ENCODE assay signal across 11 cellular contexts in the genomic region with DNA sequence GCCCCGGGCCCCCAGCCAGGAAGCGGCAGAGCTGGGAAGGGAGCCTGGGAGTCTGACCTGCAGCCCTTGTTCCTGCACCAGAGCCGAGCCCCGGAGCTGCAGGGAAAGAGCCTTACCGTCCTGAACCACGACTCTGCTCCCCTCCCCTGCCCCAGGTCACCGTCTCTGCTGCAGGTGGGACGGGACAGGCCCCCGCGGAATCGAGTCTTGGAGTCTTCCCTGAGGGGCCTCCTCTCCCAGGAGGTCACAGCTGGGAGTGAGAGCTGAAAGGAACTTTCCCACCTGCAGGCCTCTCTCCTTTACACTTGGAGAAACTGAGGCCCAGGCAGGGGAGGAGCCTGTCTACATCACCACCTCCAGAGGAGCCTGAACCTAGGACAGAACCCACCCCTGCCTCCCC. TPM values are rescaled to one million over a fixed set of nuclear protein-coding genes. Genes with fewer than 3 reads are reported as not detected.
DNase-seq lines count a peak whose midpoint lies in the region; ATAC-seq and TF ChIP-seq lines count a peak whose summit lies in the region.
"Not testable (repeated sequence)": the region's sequence is repeated elsewhere in the genome, so short reads cannot be mapped to it uniquely, and the experiment has no call there.
"Had no signal": no experiment of that assay in that cellular context is flagged by ENCODE, and none has a peak within 500 bp of the region (broad histone marks: within the 10 kb centered on the region; RNA-seq: fewer than 3 reads in every experiment).

No MANE protein-coding gene starts in this region.

- not testable (repeated sequence) for H3K27me3 ChIP-seq in BLaER1 treated with 17β-estradiol and CSF1 and Interleukin-3, amounts not matched to agents 10 nM and 100 nM; neutrophil

- TF ChIP-seq CTCF in coronary artery (IDR thresholded peaks at IDR 0.05); neutrophil (IDR thresholded peaks at IDR 0.05); type B pancreatic cell (conservative IDR thresholded peaks at IDR 0.05): not testable (repeated sequence)

- H3K36me3 Mint-ChIP-seq in type B pancreatic cell: not testable (repeated sequence)

- H3K9me3 ChIP-seq in BLaER1 treated with 17β-estradiol and CSF1 and Interleukin-3, amounts not matched to agents 10 nM and 100 nM (replicated peaks in 1 of 11); neutrophil: not testable (repeated sequence)

- peaks cover 47% of the 10 kb centered on the region for H3K27me3 Mint-ChIP-seq in type B pancreatic cell

- H3K4me1 Mint-ChIP-seq in type B pancreatic cell (ENCODE audit: unreplicated experiment): not testable (repeated sequence)

- not testable (repeated sequence) for H3K9me3 Mint-ChIP-seq in type B pancreatic cell

- peaks cover 0 to 70% (median 57%) of the 10 kb centered on the region in 11 experiments; a peak in 16 of 22 replicates for H3K36me3 ChIP-seq in BLaER1 treated with 17β-estradiol and CSF1 and Interleukin-3, amounts not matched to agents 10 nM and 100 nM
- peaks cover 67% of the 10 kb centered on the region for H3K36me3 ChIP-seq in neutrophil

- H3K4me1 ChIP-seq in BLaER1 treated with 17β-estradiol and CSF1 and Interleukin-3, amounts not matched to agents 10 nM and 100 nM: peaks cover 63 to 90% (median 68%) of the 10 kb centered on the region in 10 experiments
- H3K4me1 ChIP-seq in neutrophil (ENCODE audit: control insufficient read depth in 1 of 2, insufficient read depth in 1 of 2, low read depth in 1 of 2, low read length in 1 of 2): peaks cover 61 to 67% of the 10 kb centered on the region in 2 experiments

- ATAC-seq in sciatic nerve: not testable (repeated sequence)

- H3K27ac Mint-ChIP-seq in type B pancreatic cell: not testable (repeated sequence)

- H3K4me2 ChIP-seq in BLaER1 treated with 17β-estradiol and CSF1 and Interleukin-3, amounts not matched to agents 10 nM and 100 nM: peak overlapping the region; percentile 89 to 100 (median 99); a peak in 20 of 22 replicates

- H3K27ac ChIP-seq in BLaER1 treated with 17β-estradiol and CSF1 and Interleukin-3, amounts not matched to agents 10 nM and 100 nM: peak overlapping the region in 2 of 11 experiments; percentile 66 to 88; a peak in 2 of 22 replicates
- not testable (repeated sequence) for H3K27ac ChIP-seq in coronary artery
- peak overlapping the region; percentile 98 for H3K27ac ChIP-seq in neutrophil

- H4K20me1 ChIP-seq in BLaER1 treated with 17β-estradiol and CSF1 and Interleukin-3, amounts not matched to agents 10 nM and 100 nM: peaks cover 0 to 35% (median 12%) of the 10 kb centered on the region in 11 experiments; a peak in 10 of 22 replicates

- intact Hi-C loops in sciatic nerve (cut with DNase I): not testable (repeated sequence)

- peak; percentile 45 for DNase-seq in coronary artery (ENCODE audit: low spot score)
- peak; percentile 19 for DNase-seq in islet precursor cell
- DNase-seq in sciatic nerve (ENCODE audit: low spot score): peak; percentile 21
- peak; percentile 58 for DNase-seq in type B pancreatic cell (ENCODE audit: extremely low spot score, unreplicated experiment)

- H3K4me3 Mint-ChIP-seq in type B pancreatic cell: not testable (repeated sequence)

- peak overlapping the region in 4 of 10 experiments; percentile 19 to 85 (median 80); a peak in 7 of 20 replicates for H3K4me3 ChIP-seq in BLaER1 treated with 17β-estradiol and CSF1 and Interleukin-3, amounts not matched to agents 10 nM and 100 nM
- not testable (repeated sequence) for H3K4me3 ChIP-seq in coronary artery; neutrophil (ENCODE audit: low read depth in 1 of 2, low read length in 1 of 2)

- H3K9ac ChIP-seq in BLaER1 treated with 17β-estradiol and CSF1 and Interleukin-3, amounts not matched to agents 10 nM and 100 nM: peak overlapping the region in 3 of 11 experiments; percentile 89 to 95 (median 94); a peak in 6 of 22 replicates

RNA-seq across cellular contexts. Expression of gene LILRB2, which starts 3.8 kb away (rescaled TPM):
- total RNA-seq in sciatic nerve (12.9 TPM), type B pancreatic cell (ENCODE audit: low replicate concordance) (not detected in 2 replicates)
- total RNA-seq: A673; CD4-positive, CD25-positive, alpha-beta regulatory T cell; Daoy; G401 had no signal

RNA-seq across cellular contexts. Expression of gene LILRB5, which starts 20.0 kb away (rescaled TPM):
- 24.1 TPM for total RNA-seq in sciatic nerve
- not detected in 2 replicates for total RNA-seq in type B pancreatic cell (ENCODE audit: low replicate concordance)
- total RNA-seq: A673; CD4-positive, CD25-positive, alpha-beta regulatory T cell; Daoy; G401 had no signal

RNA-seq across cellular contexts. Expression of gene LILRA6, which starts 34.5 kb away (rescaled TPM):
- total RNA-seq in sciatic nerve: 11.4 TPM
- not detected in 2 replicates for total RNA-seq in type B pancreatic cell (ENCODE audit: low replicate concordance)
- total RNA-seq: A673; CD4-positive, CD25-positive, alpha-beta regulatory T cell; Daoy; G401 had no signal

RNA-seq across cellular contexts. Expression of gene LILRA5, which starts 35.9 kb away (rescaled TPM):
- 5.3 TPM for total RNA-seq in sciatic nerve
- total RNA-seq in type B pancreatic cell (ENCODE audit: low replicate concordance): not detected in 2 replicates
- total RNA-seq: A673; CD4-positive, CD25-positive, alpha-beta regulatory T cell; CD8-positive, alpha-beta memory T cell; Daoy; G401 had no signal

RNA-seq across cellular contexts. Expression of gene LILRB3, which starts 54.3 kb away (rescaled TPM):
- total RNA-seq in sciatic nerve (23.9 TPM), type B pancreatic cell (ENCODE audit: low replicate concordance) (not detected in 2 replicates)
- total RNA-seq: A673, Daoy had no signal

Comparison
In these comparisons a context has a peak if more than half of its experiments do, and no peak if none do; other contexts are left out.
1. RNA of gene LILRB2, which starts 3.8 kb away (total RNA-seq): 12.9 TPM in sciatic nerve (single experiment); not detected in type B pancreatic cell; every median in the first group is over 10 times any median in the second.
2. RNA of gene LILRB5, which starts 20.0 kb away (total RNA-seq): 24.1 TPM in sciatic nerve (single experiment); not detected in type B pancreatic cell; every median in the first group is over 10 times any median in the second.
3. RNA of gene LILRA6, which starts 34.5 kb away (total RNA-seq): 11.4 TPM in sciatic nerve (single experiment); not detected in type B pancreatic cell; every median in the first group is over 10 times any median in the second.
4. Peak in every context shown above with its lines, with median percentiles within 50 percentile points of each other: DNase-seq.